ENCODE assay signal across 9 cellular contexts in the genomic region with DNA sequence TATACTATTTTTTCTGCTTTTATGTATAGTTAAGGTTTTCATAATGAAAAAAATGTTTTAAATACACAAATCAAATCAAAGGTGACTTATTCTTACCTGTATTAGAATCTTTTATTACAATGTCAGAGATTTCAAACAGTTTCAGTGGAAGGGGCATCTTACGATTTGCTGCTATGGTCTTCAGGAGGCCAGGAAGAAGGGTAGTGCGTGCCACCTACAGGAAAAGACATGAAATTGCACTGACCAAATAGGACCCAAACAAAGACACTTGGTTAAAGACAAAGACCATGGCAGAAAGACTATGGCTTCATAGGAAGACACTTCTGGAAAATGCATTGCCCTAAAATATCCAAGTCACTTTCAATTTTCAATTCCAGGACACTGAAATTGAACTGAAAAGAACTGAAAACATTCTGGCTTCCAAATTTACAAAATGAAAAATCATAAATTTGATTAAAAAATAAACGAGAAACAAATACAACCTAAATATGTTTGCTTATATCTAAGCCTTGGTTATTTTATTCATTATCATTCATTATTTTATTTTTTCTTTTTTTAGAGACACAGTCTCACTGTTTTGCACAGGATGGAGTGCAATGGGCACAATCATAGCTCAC. TPM values are rescaled to one million over a fixed set of nuclear protein-coding genes. Genes with fewer than 3 reads are reported as not detected.
DNase-seq lines count a peak whose midpoint lies in the region; ATAC-seq and TF ChIP-seq lines count a peak whose summit lies in the region.
"Had no signal": no experiment of that assay in that cellular context is flagged by ENCODE, and none has a peak within 500 bp of the region (broad histone marks: within the 10 kb centered on the region; RNA-seq: fewer than 3 reads in every experiment).

No MANE protein-coding gene starts in this region.

- H3K9me3 ChIP-seq in prostate gland: no peaks in the 10 kb centered on the region

- no peaks in the 10 kb centered on the region for H3K27me3 ChIP-seq in prostate gland (replicated peaks; ENCODE audit: insufficient read depth)

- DNase-seq in AG09319 (ENCODE audit: extremely low read depth, low read depth): no peak
- DNase-seq in GM13977 (ENCODE audit: low spot score): peak; percentile 70
- peak; percentile 48 for DNase-seq in NCI-H1105 (lab: John Stamatoyannopoulos, UW)
- peak; percentile 38 for DNase-seq in SKM-1 treated with dmso at 0.1 percent for 144 hours (lab: John Stamatoyannopoulos, UW; ENCODE audit: unreplicated experiment)
- DNase-seq in foreskin fibroblast: peak; percentile 23 to 67
- DNase-seq in prostate gland (ENCODE audit: low spot score): no peak
- DNase-seq in activated T-helper 2 cell treated with anti-CD3 and anti-CD28 coated beads, Interferon-gamma antibody, Interleukin-2, Interleukin-4, amounts not matched to agents 10 μg/mL and 5 μg/mL and 100 μg/mL, durations not matched to agents 14 hours and 24 hours and 36 hours (ENCODE audit: low spot score): no peak

- no peak overlapping the region for H3K27ac Mint-ChIP-seq in activated T-helper 2 cell treated with anti-CD3 and anti-CD28 coated beads, Interferon-gamma antibody, Interleukin-2, Interleukin-4, amounts not matched to agents 10 μg/mL and 5 μg/mL and 100 μg/mL, durations not matched to agents 14 hours and 24 hours and 36 hours

- H3K36me3 ChIP-seq in prostate gland: no peaks in the 10 kb centered on the region

- ATAC-seq in HG02759 (IDR thresholded peaks at IDR 0.05; ENCODE audit: unreplicated experiment): peak; percentile 94

- no peaks in the 10 kb centered on the region for H3K9me3 Mint-ChIP-seq in activated T-helper 2 cell treated with anti-CD3 and anti-CD28 coated beads, Interferon-gamma antibody, Interleukin-2, Interleukin-4, amounts not matched to agents 10 μg/mL and 5 μg/mL and 100 μg/mL, durations not matched to agents 14 hours and 24 hours and 36 hours

- in situ Hi-C loops in GM13977 (cut with MboI; ENCODE audit: low pct_unique_long_range_greater_than_20kb, low sequenced_read_pairs, unreplicated experiment): no loop called here

- H3K36me3 Mint-ChIP-seq in activated T-helper 2 cell treated with anti-CD3 and anti-CD28 coated beads, Interferon-gamma antibody, Interleukin-2, Interleukin-4, amounts not matched to agents 10 μg/mL and 5 μg/mL and 100 μg/mL, durations not matched to agents 14 hours and 24 hours and 36 hours (ENCODE audit: low read depth): peaks cover 59% of the 10 kb centered on the region

- TF ChIP-seq CTCF in AG09319 (IDR thresholded peaks at IDR 0.05; ENCODE audit: low read depth, low read length): peak; percentile 84
- TF ChIP-seq CTCF in GM13977 (IDR thresholded peaks at IDR 0.05; ENCODE audit: extremely low read depth, insufficient read depth, missing control alignments): peak; percentile 78
- peak; percentile 80 for TF ChIP-seq CTCF in foreskin fibroblast (IDR thresholded peaks at IDR 0.05; ENCODE audit: low read depth, low read length)
- TF ChIP-seq CTCF in prostate gland (IDR thresholded peaks at IDR 0.05): peak; percentile 27 to 68 (median 62)

- H3K4me3 Mint-ChIP-seq in activated T-helper 2 cell treated with anti-CD3 and anti-CD28 coated beads, Interferon-gamma antibody, Interleukin-2, Interleukin-4, amounts not matched to agents 10 μg/mL and 5 μg/mL and 100 μg/mL, durations not matched to agents 14 hours and 24 hours and 36 hours (ENCODE audit: low read depth): no peak overlapping the region

- TF ChIP-seq POLR2A in prostate gland (IDR thresholded peaks at IDR 0.05): no peak

- 51% methylated on average over 3 of the region's 3 CpGs for WGBS in prostate gland

- H3K27me3 Mint-ChIP-seq in activated T-helper 2 cell treated with anti-CD3 and anti-CD28 coated beads, Interferon-gamma antibody, Interleukin-2, Interleukin-4, amounts not matched to agents 10 μg/mL and 5 μg/mL and 100 μg/mL, durations not matched to agents 14 hours and 24 hours and 36 hours (ENCODE audit: low read depth): no peaks in the 10 kb centered on the region

- H3K4me1 Mint-ChIP-seq in activated T-helper 2 cell treated with anti-CD3 and anti-CD28 coated beads, Interferon-gamma antibody, Interleukin-2, Interleukin-4, amounts not matched to agents 10 μg/mL and 5 μg/mL and 100 μg/mL, durations not matched to agents 14 hours and 24 hours and 36 hours (ENCODE audit: low read depth): peaks cover 4% of the 10 kb centered on the region

- H3K4me1 ChIP-seq in prostate gland (replicated peaks): no peaks in the 10 kb centered on the region

- H3K4me3 ChIP-seq in foreskin fibroblast (ENCODE audit: low read depth in 1 of 2, low read length in 2 of 2): no peak overlapping the region
- no peak overlapping the region for H3K4me3 ChIP-seq in prostate gland

- intact Hi-C loops in prostate gland (cut with DNase I): no loop called here
- intact Hi-C loops in activated T-helper 2 cell treated with anti-CD3 and anti-CD28 coated beads, Interferon-gamma antibody, Interleukin-2, Interleukin-4, amounts not matched to agents 10 μg/mL and 5 μg/mL and 100 μg/mL, durations not matched to agents 14 hours and 24 hours and 36 hours (cut with micrococcal nuclease): loop anchor here (1.0 to 5.0 kb wide), 2 partner anchors 42 to 296 kb away; no protein-coding TSS in a partner anchor

- no peak overlapping the region for H3K27ac ChIP-seq in prostate gland

RNA-seq across cellular contexts. Expression of gene FARSB, which starts 42.1 kb away (rescaled TPM):
- total RNA-seq in prostate gland: 10 to 100 TPM; 11.9 to 16.2 TPM
- total RNA-seq in activated T-helper 2 cell treated with anti-CD3 and anti-CD28 coated beads, Interferon-gamma antibody, Interleukin-2, Interleukin-4, amounts not matched to agents 10 μg/mL and 5 μg/mL and 100 μg/mL, durations not matched to agents 14 hours and 24 hours and 36 hours: 47.7 and 49.8 TPM in 2 replicates

RNA-seq across cellular contexts. Expression of gene MOGAT1, which starts 57.6 kb away (rescaled TPM):
- not detected for total RNA-seq in prostate gland
- 0.18 TPM in 1 of 2 replicates, not detected in the other for total RNA-seq in activated T-helper 2 cell treated with anti-CD3 and anti-CD28 coated beads, Interferon-gamma antibody, Interleukin-2, Interleukin-4, amounts not matched to agents 10 μg/mL and 5 μg/mL and 100 μg/mL, durations not matched to agents 14 hours and 24 hours and 36 hours
- total RNA-seq: mononuclear cell had no signal

Comparison
In these comparisons a context has a peak if more than half of its experiments do, and no peak if none do; other contexts are left out.
1. DNase-seq: peak in GM13977 (single experiment), NCI-H1105 (single experiment), SKM-1 treated with dmso at 0.1 percent for 144 hours (single experiment) and foreskin fibroblast (2 of 2); none in AG09319 (single experiment), prostate gland (single experiment) and activated T-helper 2 cell treated with anti-CD3 and anti-CD28 coated beads, Interferon-gamma antibody, Interleukin-2, Interleukin-4, amounts not matched to agents 10 μg/mL and 5 μg/mL and 100 μg/mL, durations not matched to agents 14 hours and 24 hours and 36 hours (single experiment).
2. Peak in every context shown above with its lines, with median percentiles within 50 percentile points of each other: CTCF ChIP-seq.